Comparison of ENCODE assay signal across 18 cellular contexts in the genomic region with DNA sequence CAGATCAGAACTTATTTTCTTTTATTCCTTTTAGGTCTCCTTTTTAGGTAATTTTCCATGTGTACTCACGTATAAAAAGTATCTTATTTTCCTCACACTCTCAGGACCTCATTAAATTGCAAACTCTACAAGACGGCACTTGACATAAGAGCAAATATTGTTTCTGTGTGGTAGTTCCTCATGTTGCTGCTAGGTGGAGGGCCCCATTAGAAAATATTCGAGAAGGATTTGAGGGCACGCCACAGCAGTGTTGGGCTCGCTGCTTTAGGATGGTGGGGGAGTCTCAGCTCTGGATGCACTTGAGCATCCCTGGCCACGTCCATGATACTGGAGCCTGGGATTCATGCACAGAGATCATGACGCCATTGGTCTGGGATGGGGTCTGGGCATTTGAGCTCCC.
"Had no signal": no experiment of that assay in that cellular context is flagged by ENCODE, and none has a peak within 500 bp of the region (broad histone marks: within the 10 kb centered on the region; RNA-seq: fewer than 3 reads in every experiment).

No MANE protein-coding gene starts in this region.

- H3K27ac ChIP-seq: adrenal gland, Peyer's patch had no signal

- H3K36me3 ChIP-seq: adrenal gland, Peyer's patch had no signal

- H3K4me1 ChIP-seq: adrenal gland, Peyer's patch had no signal

- DNase-seq: activated CD4-positive, alpha-beta T cell treated with anti-CD3 and anti-CD28 coated beads for 4 hours; activated CD8-positive, alpha-beta memory T cell treated with anti-CD3 and anti-CD28 coated beads, Interleukin-2, amount 50 U/mL, for 4 hours; activated CD8-positive, alpha-beta T cell treated with anti-CD3 and anti-CD28 coated beads for 36 hours; activated naive CD4-positive, alpha-beta T cell treated with anti-CD3 and anti-CD28 coated beads, Interleukin-2, amount 50 U/mL, for 16 hours; activated naive CD8-positive, alpha-beta T cell treated with anti-CD3 and anti-CD28 coated beads, Interleukin-2, amount 10 ng/mL, durations not matched to agents 7 days and 5 days; activated T-cell treated with anti-CD3 and anti-CD28 coated beads, Interleukin-2, amount 50 U/mL, for 72 hours; adrenal gland; anterior cingulate cortex; Kasumi-1; KBM-7; NCI-H1105 treated with DMSO at 0.1 percent for 48 hours; NCI-H1436 treated with DMSO at 0.1 percent for 48 hours; NCI-H187; NCI-H524 treated with DMSO at 0.1 percent for 48 hours; NCI-H748 treated with DMSO at 0.1 percent for 48 hours; Peyer's patch; SHP77 had no signal

- ATAC-seq: activated CD4-positive, CD25-positive, alpha-beta regulatory T cell treated with anti-CD3 and anti-CD28 coated beads, Interleukin-2, amount 50 U/mL, for 24 hours; activated CD8-positive, alpha-beta T cell treated with anti-CD3 and anti-CD28 coated beads for 36 hours; activated T-cell treated with anti-CD3 and anti-CD28 coated beads, Interleukin-2, amount 50 U/mL, for 72 hours had no signal

- H3K27me3 ChIP-seq: adrenal gland, Peyer's patch had no signal

- H3K4me3 ChIP-seq: adrenal gland, Peyer's patch had no signal

- H3K9me3 ChIP-seq: adrenal gland, Peyer's patch had no signal
